1 cellular context compared by ENCODE assay signal in the genomic region with DNA sequence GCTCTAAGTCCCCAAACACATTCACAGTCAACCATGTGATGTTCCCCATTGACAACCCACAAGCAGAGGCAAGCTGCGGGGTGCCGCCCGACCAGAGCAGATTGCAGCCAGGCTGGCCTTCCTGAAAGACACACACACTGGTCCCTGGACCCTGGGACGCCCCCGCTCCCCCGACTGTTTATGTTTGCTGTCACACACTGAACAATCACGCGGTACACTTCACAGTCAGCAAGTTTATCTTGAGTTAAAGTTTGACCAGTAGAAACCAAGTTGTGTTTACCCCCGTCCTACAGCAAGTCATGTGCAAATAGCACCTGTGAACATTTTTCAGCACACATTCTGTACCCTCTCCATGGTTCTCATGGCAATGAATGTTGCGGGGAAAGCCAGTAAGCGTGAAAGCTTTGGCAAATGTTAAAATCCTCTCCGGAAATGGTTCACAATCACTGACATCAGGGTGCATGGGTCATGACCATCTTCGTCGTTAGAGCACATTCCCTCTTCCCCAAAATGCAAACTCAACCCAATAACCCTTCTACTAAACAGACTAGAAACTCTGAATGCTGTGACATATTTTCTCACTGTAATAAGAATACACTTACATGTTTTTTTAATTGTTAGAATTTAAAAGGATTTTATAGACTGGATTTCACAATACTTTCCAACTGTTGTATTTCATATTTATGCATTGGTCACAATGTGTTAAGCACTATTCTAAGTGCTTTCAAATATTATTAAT.
TF ChIP-seq lines count a peak whose summit lies in the region.

No MANE protein-coding gene starts in this region.

TF ChIP-seq in K562, 482 proteins besides CTCF, POLR2A, EP300 and RAD21:
- TF ChIP-seq CEBPB (tag; IDR thresholded peaks at IDR 0.05) (peak; percentile 83), SMARCA5 (IDR thresholded peaks at IDR 0.05) (no peak), CEBPG (CRISPR knock-in tag; IDR thresholded peaks at IDR 0.05) (no peak), CEBPG (tag; conservative IDR thresholded peaks at IDR 0.05 in 1 of 2, IDR thresholded peaks at IDR 0.05 in 1 of 2) (peak; percentile 43 to 63), EGR1 (conservative IDR thresholded peaks at IDR 0.05) (peak; percentile 25; the same call in 1 of the 2 replicates), ZNF316 (IDR thresholded peaks at IDR 0.05) (0 out of 2 replicates have a peak, but pooled peaks have one; percentile 13)
